13 cellular contexts compared by ENCODE assay signal in genomic region chr7:47147213-47147631, GRCh38.
DNase-seq lines count a peak whose midpoint lies in the region; ATAC-seq, FAIRE-seq and TF ChIP-seq lines count a peak whose summit lies in the region.
"Had no signal": no experiment of that assay in that cellular context is flagged by ENCODE, and none has a peak within 500 bp of the region (broad histone marks: within the 10 kb centered on the region; RNA-seq: fewer than 3 reads in every experiment).

No MANE protein-coding gene starts in this region.

- H3K27ac ChIP-seq in OCI-LY1 (ENCODE audit: low read depth, low read length, poor library complexity, severe bottlenecking) (peak overlapping the region; percentile 96), HepG2 (ENCODE audit: extremely low read length, insufficient read depth, low read length) (no peak overlapping the region), GM23248 (no peak overlapping the region)

- POLR2A ChIA-PET in HepG2 (lab: Yijun Ruan, JAX) = no interaction called here

- peaks cover 0 to 2% (median 2%) of the 10 kb centered on the region in 3 donors for H3K27me3 Mint-ChIP-seq in CD14-positive monocyte (ENCODE audit: low read depth in 3 of 3)
- H3K27me3 Mint-ChIP-seq: stimulated activated naive B cell treated with anti-CD40 and anti-IgM and Interleukin-4, amounts not matched to agents 10 μg/mL and 1 μg/mL and 100 μg/mL, for 72 hours had no signal

- TF ChIP-seq CTCF in OCI-LY1 (IDR thresholded peaks at IDR 0.05; ENCODE audit: low read length) (no peak), HepG2 (CRISPR knock-in tag; IDR thresholded peaks at IDR 0.05) (no peak), CD14-positive monocyte (IDR thresholded peaks at IDR 0.05) (no peak)

- no peaks in the 10 kb centered on the region for H3K9me2 ChIP-seq in OCI-LY1 (ENCODE audit: low read depth, low read length)
- no peaks in the 10 kb centered on the region for H3K9me2 ChIP-seq in GM23248 (ENCODE audit: insufficient read depth)

- H3K9me3 Mint-ChIP-seq in CD14-positive monocyte = peaks cover 0 to 12% (median 4%) of the 10 kb centered on the region in 7 donors

- H3K4me3 ChIP-seq in OCI-LY1 (ENCODE audit: low read depth, low read length, poor library complexity, severe bottlenecking) (no peak overlapping the region), HepG2 (replicated peaks in 1 of 3; ENCODE audit: insufficient read depth in 1 of 3, low read depth in 2 of 3, low read length in 3 of 3) (no peak overlapping the region), GM23248 (no peak overlapping the region)

- peak overlapping the region in 3 of 7 donors; percentile 25 to 61 (median 33) for H3K27ac Mint-ChIP-seq in CD14-positive monocyte
- H3K27ac Mint-ChIP-seq: stimulated activated naive B cell treated with anti-CD40 and anti-IgM and Interleukin-4, amounts not matched to agents 10 μg/mL and 1 μg/mL and 100 μg/mL, for 72 hours had no signal

- ATAC-seq in HG02759 (IDR thresholded peaks at IDR 0.05; ENCODE audit: unreplicated experiment) = peak; percentile 39
- ATAC-seq in HepG2 = peak; percentile 96
- no peak for ATAC-seq in activated CD4-positive, CD25-positive, alpha-beta regulatory T cell treated with anti-CD3 and anti-CD28 coated beads, Interleukin-2, amount 50 U/mL, for 24 hours
- ATAC-seq: stimulated activated naive B cell treated with anti-CD40 and anti-IgM and Interleukin-4, amounts not matched to agents 10 μg/mL and 1 μg/mL and 100 μg/mL, for 72 hours had no signal

- TF ChIP-seq RAD21 in HepG2 (CRISPR knock-in tag; IDR thresholded peaks at IDR 0.05) = no peak

- H3K4me2 ChIP-seq in OCI-LY1 (ENCODE audit: low read length) (no peak overlapping the region), HepG2 (ENCODE audit: low read depth, low read length) (peak overlapping the region; percentile 26), GM23248 (ENCODE audit: unreplicated experiment) (no peak overlapping the region)

- CTCF ChIA-PET in HepG2 (lab: Yijun Ruan, JAX; ENCODE audit: low intra/inter-chr PET ratio, low total read pairs) = no interaction called here

- H4K20me1 ChIP-seq in OCI-LY1 (ENCODE audit: insufficient read depth, low read length) (no peaks in the 10 kb centered on the region), HepG2 (ENCODE audit: insufficient read depth, low read length) (no peaks in the 10 kb centered on the region), GM23248 (ENCODE audit: insufficient read depth) (no peaks in the 10 kb centered on the region)

- H3K79me2 ChIP-seq in OCI-LY1 (ENCODE audit: insufficient read depth, low read length) (no peaks in the 10 kb centered on the region), HepG2 (ENCODE audit: insufficient read depth, low read length) (no peaks in the 10 kb centered on the region), GM23248 (ENCODE audit: insufficient read depth) (no peaks in the 10 kb centered on the region)

- no peak for TF ChIP-seq POLR2A in HepG2 (IDR thresholded peaks at IDR 0.05; ENCODE audit: insufficient read depth in 1 of 2, low read depth in 2 of 2, low read length in 2 of 2)

- H3K27me3 ChIP-seq in OCI-LY1 (ENCODE audit: insufficient read depth, low read length) = no peaks in the 10 kb centered on the region
- no peaks in the 10 kb centered on the region for H3K27me3 ChIP-seq in HepG2 (ENCODE audit: control insufficient read depth in 1 of 2, insufficient read depth in 2 of 2, low read length in 2 of 2)
- no peaks in the 10 kb centered on the region for H3K27me3 ChIP-seq in GM23248 (replicated peaks; ENCODE audit: insufficient read depth)

- no peaks in the 10 kb centered on the region for H3K36me3 Mint-ChIP-seq in CD14-positive monocyte
- H3K36me3 Mint-ChIP-seq: stimulated activated naive B cell treated with anti-CD40 and anti-IgM and Interleukin-4, amounts not matched to agents 10 μg/mL and 1 μg/mL and 100 μg/mL, for 72 hours had no signal

- WGBS in HepG2 (ENCODE audit: low lambda C conversion rate) = 0% methylated on average over 3 of the region's 3 CpGs
- WGBS in GM23248 (ENCODE audit: low coverage in 1 of 2, low lambda C conversion rate in 2 of 2, missing lambda C conversion rate in 2 of 2), 2 experiments = 68 to 78% methylated on average over 3 of the region's 3 CpGs

- H2AFZ ChIP-seq in OCI-LY1 (ENCODE audit: low read length) = peak overlapping the region; percentile 23; the same call in 1 of the 2 replicates
- no peak overlapping the region for H2AFZ ChIP-seq in HepG2 (ENCODE audit: low read length)
- H2AFZ ChIP-seq in GM23248 = no peak overlapping the region

- H3F3A ChIP-seq in OCI-LY1 (ENCODE audit: insufficient read depth, low read length) (no peaks in the 10 kb centered on the region), GM23248 (ENCODE audit: insufficient read depth) (peaks cover 25% of the 10 kb centered on the region)

- in situ Hi-C loops in HepG2 (cut with HindIII; ENCODE audit: extremely low pct_ligation_motif_present, low pct_unique_long_range_greater_than_20kb) = no loop called here
- in situ Hi-C loops in GM23248 (cut with MboI) = no loop called here

- no peak overlapping the region for H3K4me3 Mint-ChIP-seq in CD14-positive monocyte
- H3K4me3 Mint-ChIP-seq: stimulated activated naive B cell treated with anti-CD40 and anti-IgM and Interleukin-4, amounts not matched to agents 10 μg/mL and 1 μg/mL and 100 μg/mL, for 72 hours had no signal

- H3K9ac ChIP-seq in OCI-LY1 (ENCODE audit: low read length) = no peak overlapping the region
- H3K9ac ChIP-seq in HepG2 (ENCODE audit: insufficient read depth, low read depth, low read length) = no peak overlapping the region
- H3K9ac ChIP-seq in GM23248 = no peak overlapping the region

- TF ChIP-seq EP300 in HepG2 (IDR thresholded peaks at IDR 0.05; ENCODE audit: low read depth in 2 of 2, low read length in 2 of 2) (peak in 1 of 2 experiments; percentile 77; a peak in 2 of 4 replicates), HepG2 (CRISPR knock-in tag; IDR thresholded peaks at IDR 0.05; ENCODE audit: borderline replicate concordance) (no peak; the same call in 1 of the 2 replicates)

- H3K36me3 ChIP-seq in OCI-LY1 (ENCODE audit: insufficient read depth, low read length) (peaks cover 6% of the 10 kb centered on the region; the same call in 1 of the 2 replicates), HepG2 (replicated peaks in 1 of 2; ENCODE audit: control insufficient read depth in 1 of 2, insufficient read depth in 2 of 2, low read length in 2 of 2) (no peaks in the 10 kb centered on the region), GM23248 (ENCODE audit: low read depth) (no peaks in the 10 kb centered on the region)

- FAIRE-seq in HepG2 (lab: Jason Lieb, UNC) = peak; percentile 81

- BruUV-seq in HepG2 (replicated peaks; lab: Mats Ljungman, UMichigan) = no TSS peak

- peak; percentile 13 for DNase-seq in DMS53 treated with DMSO at 0.1 percent for 48 hours (lab: John Stamatoyannopoulos, UW; ENCODE audit: unreplicated experiment)
- DNase-seq in HepG2 (ENCODE audit: low spot score) = peak; percentile 86
- DNase-seq in GM23248 = no peak
- no peak for DNase-seq in CD14-positive monocyte (ENCODE audit: low spot score)
- no peak for DNase-seq in islet precursor cell
- DNase-seq: activated effector memory CD4-positive, alpha-beta T cell treated with anti-CD3 and anti-CD28 coated beads, Interleukin-2, amount 50 U/mL, for 16 hours; mesendoderm; NCI-H1436; NCI-H510A treated with DMSO at 0.1 percent for 48 hours; stimulated activated naive B cell treated with anti-CD40 and anti-IgM and Interleukin-4, amounts not matched to agents 10 μg/mL and 1 μg/mL and 100 μg/mL, for 72 hours had no signal

- intact Hi-C loops in HepG2 (cut with micrococcal nuclease; ENCODE audit: unreplicated experiment) = loop anchor here (1.0 kb wide), 2 partner anchors 22 to 26 kb away; no protein-coding TSS in a partner anchor
- intact Hi-C loops in CD14-positive monocyte (cut with micrococcal nuclease) = no loop called here

- peaks cover 6% of the 10 kb centered on the region; the same call in 1 of the 2 replicates for H3K9me3 ChIP-seq in OCI-LY1 (ENCODE audit: low read length)
- no peaks in the 10 kb centered on the region for H3K9me3 ChIP-seq in HepG2 (ENCODE audit: low read length)
- no peaks in the 10 kb centered on the region for H3K9me3 ChIP-seq in GM23248 (ENCODE audit: low read depth)

- H3K4me1 Mint-ChIP-seq in CD14-positive monocyte = peaks cover 28% of the 10 kb centered on the region

- H3K4me1 ChIP-seq in OCI-LY1 (ENCODE audit: insufficient read depth, low read length, severe bottlenecking) = peaks cover 63% of the 10 kb centered on the region
- H3K4me1 ChIP-seq in HepG2 (ENCODE audit: insufficient read depth, low read length) = peaks cover 33% of the 10 kb centered on the region
- peaks cover 40% of the 10 kb centered on the region for H3K4me1 ChIP-seq in GM23248 (ENCODE audit: insufficient read depth)

TF ChIP-seq in HepG2, 621 proteins besides CTCF, POLR2A, EP300 and RAD21 (continues in another document):
- peak; percentile 47; the same call in 1 of the 2 replicates for TF ChIP-seq NCOR1 (IDR thresholded peaks at IDR 0.05; ENCODE audit: borderline replicate concordance, low read length)
- peak; percentile 100 for TF ChIP-seq ZNF775 (CRISPR knock-in tag; IDR thresholded peaks at IDR 0.05; ENCODE audit: borderline replicate concordance)
- peak; percentile 57; the same call in 1 of the 2 replicates for TF ChIP-seq SP5 (CRISPR knock-in tag; IDR thresholded peaks at IDR 0.05; ENCODE audit: borderline replicate concordance, low read depth)
- peak; percentile 38; the same call in 1 of the 2 replicates for TF ChIP-seq NR2F6 (IDR thresholded peaks at IDR 0.05)
- TF ChIP-seq NR2F6 (CRISPR knock-in tag; IDR thresholded peaks at IDR 0.05) = no peak
- TF ChIP-seq NCOA2 (CRISPR knock-in tag; IDR thresholded peaks at IDR 0.05) = peak; percentile 75
- TF ChIP-seq CEBPB (IDR thresholded peaks at IDR 0.05; ENCODE audit: borderline replicate concordance, low read depth, low read length) = peak; percentile 94
- no peak for TF ChIP-seq SOX6 (IDR thresholded peaks at IDR 0.05)
- peak; percentile 84 for TF ChIP-seq SOX6 (CRISPR knock-in tag; IDR thresholded peaks at IDR 0.05)
- 0 out of 2 replicates have a peak, but pooled peaks have one; percentile 49 for TF ChIP-seq KDM6A (CRISPR knock-in tag; IDR thresholded peaks at IDR 0.05; ENCODE audit: low read depth)
- TF ChIP-seq MATR3 (CRISPR knock-in tag; IDR thresholded peaks at IDR 0.05) = no peak
- TF ChIP-seq, protein P1, sequence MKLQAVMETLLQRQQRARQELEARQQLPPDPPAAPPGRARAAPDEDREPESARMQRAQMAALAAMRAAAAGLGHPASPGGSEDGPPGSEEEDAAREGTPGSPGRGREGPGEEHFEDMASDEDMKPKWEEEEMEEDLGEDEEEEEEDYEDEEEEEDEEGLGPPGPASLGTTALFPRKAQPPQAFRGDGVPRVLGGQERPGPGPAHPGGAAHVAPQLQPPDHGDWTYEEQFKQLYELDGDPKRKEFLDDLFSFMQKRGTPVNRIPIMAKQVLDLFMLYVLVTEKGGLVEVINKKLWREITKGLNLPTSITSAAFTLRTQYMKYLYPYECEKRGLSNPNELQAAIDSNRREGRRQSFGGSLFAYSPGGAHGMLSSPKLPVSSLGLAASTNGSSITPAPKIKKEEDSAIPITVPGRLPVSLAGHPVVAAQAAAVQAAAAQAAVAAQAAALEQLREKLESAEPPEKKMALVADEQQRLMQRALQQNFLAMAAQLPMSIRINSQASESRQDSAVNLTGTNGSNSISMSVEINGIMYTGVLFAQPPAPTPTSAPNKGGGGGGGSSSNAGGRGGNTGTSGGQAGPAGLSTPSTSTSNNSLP (IDR thresholded peaks at IDR 0.05; ENCODE audit: low read depth, low read length) = peak; percentile 37; the same call in 1 of the 2 replicates

Comparison
In these comparisons a context has a peak if more than half of its experiments do, and no peak if none do; other contexts are left out.
1. DNase-seq: peak in DMS53 treated with DMSO at 0.1 percent for 48 hours (single experiment) and HepG2 (single experiment); none in GM23248 (single experiment), CD14-positive monocyte (single experiment) and islet precursor cell (single experiment).
2. ATAC-seq: peak in HG02759 (single experiment) and HepG2 (single experiment); none in activated CD4-positive, CD25-positive, alpha-beta regulatory T cell treated with anti-CD3 and anti-CD28 coated beads, Interleukin-2, amount 50 U/mL, for 24 hours (0 of 2).